20 cellular contexts compared by ENCODE assay signal in the genomic region with DNA sequence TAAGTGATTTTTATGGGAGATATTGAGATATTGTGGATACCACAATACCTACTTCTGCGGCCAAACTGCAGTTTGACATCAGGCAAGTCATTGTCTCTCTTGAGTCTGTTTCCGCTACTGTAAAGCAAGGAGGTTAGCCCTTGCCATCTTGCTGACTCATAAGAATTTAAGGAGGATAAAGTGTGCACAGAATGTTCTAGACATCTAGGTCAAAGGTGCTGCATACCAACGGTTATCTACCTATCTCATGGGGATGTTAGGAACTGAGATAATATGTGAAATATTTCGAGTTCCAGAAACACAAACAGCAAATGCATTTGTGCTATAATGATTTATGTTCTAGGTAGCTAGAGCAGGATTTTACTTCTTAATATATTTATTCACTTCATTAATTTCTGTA.
DNase-seq lines count a peak whose midpoint lies in the region; FAIRE-seq and TF ChIP-seq lines count a peak whose summit lies in the region.
"Had no signal": no experiment of that assay in that cellular context is flagged by ENCODE, and none has a peak within 500 bp of the region (broad histone marks: within the 10 kb centered on the region; RNA-seq: fewer than 3 reads in every experiment).

No MANE protein-coding gene starts in this region.

- no peaks in the 10 kb centered on the region for H3K9me3 ChIP-seq in small intestine (ENCODE audit: control insufficient read depth, low read depth)
- H3K9me3 ChIP-seq: Caco-2, HAP-1 had no signal

- no peak overlapping the region for H2BK15ac ChIP-seq in mesendoderm (replicated peaks; ENCODE audit: low read depth)

- no peak overlapping the region for H3K9ac ChIP-seq in mesendoderm (ENCODE audit: low read length)
- H3K9ac ChIP-seq: GM23248 had no signal

- DNase-seq in NCI-H226 (peak; percentile 52), fibroblast of pulmonary artery (ENCODE audit: low read depth) (peak; percentile 4), mesendoderm (peak; percentile 18), small intestine (peak; percentile 13), NCI-H1048 (lab: John Stamatoyannopoulos, UW) (no peak), A172 (ENCODE audit: low spot score) (no peak)
- no peak for DNase-seq in stimulated activated naive CD4-positive, alpha-beta T cell (lab: John Stamatoyannopoulos, UW)
- DNase-seq: AML-193; Caco-2; CD4-positive, alpha-beta T cell; DMS153; DMS79; GDM1; GM23248 had no signal

- WGBS in mesendoderm (ENCODE audit: extremely low coverage, insufficient coverage, low lambda C conversion rate) = no CpG with 5 or more reads among the region's 4 CpGs
- WGBS in small intestine, 3 donors = 66 to 72% (median 68%) methylated on average over 4 of the region's 4 CpGs

- no peak overlapping the region for H3K23ac ChIP-seq in mesendoderm (ENCODE audit: low read length)

- no peak overlapping the region for H3K4me2 ChIP-seq in mesendoderm (ENCODE audit: low read length)

- H3K27ac ChIP-seq in mesendoderm (ENCODE audit: low read depth, low read length) = no peak overlapping the region
- no peak overlapping the region for H3K27ac ChIP-seq in small intestine (ENCODE audit: low read depth in 1 of 2, low read length in 1 of 2)
- H3K27ac ChIP-seq: C4-2B, GM23248, HL-60 had no signal

- TF ChIP-seq CTCF in fibroblast of pulmonary artery (IDR thresholded peaks at IDR 0.05; ENCODE audit: low read length, missing control alignments) = no peak

- H2BK120ac ChIP-seq in mesendoderm (ENCODE audit: low read depth, low read length) = no peak overlapping the region

- H4K5ac ChIP-seq in mesendoderm (ENCODE audit: low read length) = no peak overlapping the region

- H3K4me3 ChIP-seq in fibroblast of pulmonary artery (replicated peaks; ENCODE audit: low read depth, low read length) (no peak overlapping the region), mesendoderm (ENCODE audit: low read length) (no peak overlapping the region), small intestine (ENCODE audit: low read depth in 1 of 2, low read length in 2 of 2) (no peak overlapping the region)
- H3K4me3 ChIP-seq: GM23248, HAP-1 had no signal

- no peak overlapping the region for H3K56ac ChIP-seq in mesendoderm (ENCODE audit: low read length)

- no peaks in the 10 kb centered on the region for H3K79me1 ChIP-seq in mesendoderm (ENCODE audit: low read length)

- H2AK5ac ChIP-seq in mesendoderm (ENCODE audit: low read length) = no peak overlapping the region

- H3K4me1 ChIP-seq in mesendoderm (ENCODE audit: control insufficient read depth, low read depth, low read length) = no peaks in the 10 kb centered on the region
- H3K4me1 ChIP-seq in small intestine (ENCODE audit: control insufficient read depth in 2 of 2, insufficient read depth in 1 of 2, low read depth in 1 of 2, low read length in 1 of 2) = no peaks in the 10 kb centered on the region
- H3K4me1 ChIP-seq: HAP-1 had no signal

- no peak overlapping the region for H4K8ac ChIP-seq in mesendoderm (ENCODE audit: low read depth, low read length)

- H3K36me3 ChIP-seq in mesendoderm (ENCODE audit: control insufficient read depth, insufficient read depth, low read length) (no peaks in the 10 kb centered on the region), small intestine (ENCODE audit: control insufficient read depth in 2 of 2, insufficient read depth in 2 of 2, low read length in 2 of 2) (no peaks in the 10 kb centered on the region)
- H3K36me3 ChIP-seq: HAP-1 had no signal

- no peak overlapping the region for H3K4ac ChIP-seq in mesendoderm (ENCODE audit: low read depth, low read length)

- no peak overlapping the region for H3K18ac ChIP-seq in mesendoderm (ENCODE audit: low read length)

- no peak for FAIRE-seq in small intestine (lab: Jason Lieb, UNC)
- FAIRE-seq: A204.1, GM12892, GM18507 had no signal

- H2BK5ac ChIP-seq in mesendoderm (ENCODE audit: low read length) = no peak overlapping the region

- no peaks in the 10 kb centered on the region for H3K79me2 ChIP-seq in mesendoderm (ENCODE audit: control insufficient read depth, insufficient read depth, low read length)

- H3K27me3 ChIP-seq in mesendoderm (ENCODE audit: insufficient read depth, low read length, poor library complexity) (no peaks in the 10 kb centered on the region), small intestine (ENCODE audit: control insufficient read depth in 2 of 2, insufficient read depth in 2 of 2, low read length in 2 of 2) (no peaks in the 10 kb centered on the region)

Comparison
In these comparisons a context has a peak if more than half of its experiments do, and no peak if none do; other contexts are left out.
1. DNase-seq: peak in NCI-H226 (single experiment), fibroblast of pulmonary artery (single experiment), mesendoderm (single experiment) and small intestine (single experiment); none in NCI-H1048 (single experiment), stimulated activated naive CD4-positive, alpha-beta T cell (0 of 6) and A172 (single experiment).